Comparison of ENCODE assay signal across 9 cellular contexts in the genomic region with DNA sequence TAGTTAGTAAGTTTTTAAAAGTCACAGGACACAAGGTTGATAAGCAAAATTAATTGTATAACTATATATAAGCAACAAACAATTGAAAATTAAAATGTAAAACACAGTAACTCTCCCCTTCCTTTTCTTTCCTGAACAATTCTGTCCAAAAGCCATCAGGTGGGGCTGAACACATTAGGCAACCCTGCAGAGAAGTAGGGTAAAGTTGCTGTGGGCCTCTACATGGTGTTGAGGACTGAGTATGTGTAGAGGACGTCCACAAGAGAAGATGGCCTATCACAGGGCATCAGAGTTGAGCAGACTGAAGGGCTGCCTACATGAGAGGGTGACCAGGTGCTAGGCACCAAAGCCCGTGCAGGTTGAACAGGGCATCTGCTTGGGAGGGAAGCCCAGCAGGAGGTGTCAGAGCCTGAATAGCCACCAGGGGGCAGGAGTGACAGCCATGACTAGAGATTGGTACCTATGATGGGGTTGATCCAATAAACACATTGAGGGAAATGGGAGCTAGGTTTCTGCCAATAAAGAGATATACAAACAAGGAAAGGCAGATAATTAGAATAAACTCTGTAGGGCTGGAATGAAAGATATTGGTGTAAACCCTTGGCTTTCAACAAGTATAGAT.
DNase-seq lines count a peak whose midpoint lies in the region; ATAC-seq, FAIRE-seq and TF ChIP-seq lines count a peak whose summit lies in the region.
"Had no signal": no experiment of that assay in that cellular context is flagged by ENCODE, and none has a peak within 500 bp of the region (broad histone marks: within the 10 kb centered on the region; RNA-seq: fewer than 3 reads in every experiment).

No MANE protein-coding gene starts in this region.

- H3K4me1 ChIP-seq in K562 (replicated peaks in 1 of 2; ENCODE audit: control insufficient read depth in 2 of 2, insufficient read depth in 2 of 2, low read length in 2 of 2): no peaks in the 10 kb centered on the region

- H2AFZ ChIP-seq in K562 (ENCODE audit: low read depth, low read length): no peak overlapping the region

- in situ Hi-C loops in K562 (cut with MboI): no loop called here

- no TSS peak for BruUV-seq in K562 (replicated peaks; lab: Mats Ljungman, UMichigan)

- H3K79me2 ChIP-seq in K562 (ENCODE audit: control insufficient read depth, insufficient read depth, low read length): no peaks in the 10 kb centered on the region

- H3K27me3 ChIP-seq in K562 (ENCODE audit: control insufficient read depth in 2 of 2, insufficient read depth in 2 of 2, low read length in 2 of 2): no peaks in the 10 kb centered on the region

- peak; percentile 91 for FAIRE-seq in K562 (lab: Jason Lieb, UNC)

- TF ChIP-seq EP300 in K562 (IDR thresholded peaks at IDR 0.05; ENCODE audit: low read length): no peak

- peak; percentile 1 for DNase-seq in HK-2 (ENCODE audit: unreplicated experiment)
- peak in 27 of 34 experiments; percentile 1 to 42 (median 19) for DNase-seq in T-cell
- peak; percentile 63 to 70 (median 68) for DNase-seq in K562 (ENCODE audit: extremely low read depth in 1 of 4, low spot score in 3 of 4)
- peak; percentile 20 for DNase-seq in natural killer cell
- DNase-seq in NCI-H446 (lab: John Stamatoyannopoulos, UW): no peak
- DNase-seq in occipital lobe (lab: John Stamatoyannopoulos, UW): no peak
- DNase-seq in hepatic stellate cell (ENCODE audit: low spot score): no peak

- TF ChIP-seq CTCF in GM12872 (IDR thresholded peaks at IDR 0.05; ENCODE audit: insufficient read depth, low read depth, low read length): peak; percentile 83
- peak; percentile 71 to 87 (median 81) for TF ChIP-seq CTCF in K562 (IDR thresholded peaks at IDR 0.05 in 2 of 3, conservative IDR thresholded peaks at IDR 0.05 in 1 of 3; ENCODE audit: insufficient read depth in 2 of 3, low read depth in 1 of 3, low read length in 3 of 3)
- peak; percentile 43 for TF ChIP-seq CTCF in natural killer cell (IDR thresholded peaks at IDR 0.05)

- H3K9me3 Mint-ChIP-seq in T-cell (no peaks in the 10 kb centered on the region), natural killer cell (no peaks in the 10 kb centered on the region)
- H3K9me3 Mint-ChIP-seq: activated naive CD4-positive, alpha-beta T cell treated with anti-CD3 and anti-CD28 coated beads, Interleukin-2, amount 50 U/mL, for 24 hours had no signal

- ATAC-seq in T-cell (replicated peaks in 1 of 4): peak in 2 of 4 experiments; percentile 40 to 47
- ATAC-seq in K562: peak; percentile 91
- ATAC-seq in natural killer cell: peak in 2 of 3 donors; percentile 53 to 64

- CTCF ChIA-PET in T-cell (lab: Charles Lee): no interaction called here
- CTCF ChIA-PET in K562 (lab: Yijun Ruan, JAX; ENCODE audit: low intra/inter-chr PET ratio): interaction anchor here (0.6 kb wide), 1 partner anchor 65 kb away, joined by 4 read pairs; no protein-coding TSS in a partner anchor

- POLR2A ChIA-PET in T-cell (lab: Charles Lee) (no interaction called here), K562 (lab: Yijun Ruan, JAX) (no interaction called here)

- H3K4me3 Mint-ChIP-seq in T-cell (no peak overlapping the region), natural killer cell (no peak overlapping the region)
- H3K4me3 Mint-ChIP-seq: activated naive CD4-positive, alpha-beta T cell treated with anti-CD3 and anti-CD28 coated beads, Interleukin-2, amount 50 U/mL, for 24 hours had no signal

- H3K36me3 Mint-ChIP-seq in T-cell (no peaks in the 10 kb centered on the region), natural killer cell (no peaks in the 10 kb centered on the region)
- H3K36me3 Mint-ChIP-seq: activated naive CD4-positive, alpha-beta T cell treated with anti-CD3 and anti-CD28 coated beads, Interleukin-2, amount 50 U/mL, for 24 hours had no signal

- intact Hi-C loops in K562 (cut with micrococcal nuclease): no loop called here
- intact Hi-C loops in natural killer cell (cut with micrococcal nuclease): no loop called here

- no peaks in the 10 kb centered on the region for H3K36me3 ChIP-seq in K562 (ENCODE audit: control insufficient read depth, insufficient read depth, low read length)

- H3K27ac Mint-ChIP-seq in T-cell: peak overlapping the region in 1 of 2 donors; percentile 27
- H3K27ac Mint-ChIP-seq in natural killer cell: no peak overlapping the region
- H3K27ac Mint-ChIP-seq: activated naive CD4-positive, alpha-beta T cell treated with anti-CD3 and anti-CD28 coated beads, Interleukin-2, amount 50 U/mL, for 24 hours had no signal

- peak; percentile 10 to 69; a peak in 2 of 4 replicates for TF ChIP-seq RAD21 in K562 (CRISPR knock-in tag; conservative IDR thresholded peaks at IDR 0.05 in 1 of 2, IDR thresholded peaks at IDR 0.05 in 1 of 2)

- no peak overlapping the region for H3K27ac ChIP-seq in K562 (ENCODE audit: extremely low read depth, low read depth, low read length)

- H3K27me3 Mint-ChIP-seq in T-cell: peaks cover 10 to 12% of the 10 kb centered on the region in 2 donors
- peaks cover 16 to 49% of the 10 kb centered on the region in 2 donors for H3K27me3 Mint-ChIP-seq in natural killer cell (ENCODE audit: low read depth in 2 of 2)

- H3K4me2 ChIP-seq in K562 (ENCODE audit: insufficient read depth, low read length): no peak overlapping the region

- H3K9me1 ChIP-seq in K562 (ENCODE audit: control insufficient read depth, insufficient read depth, low read length): no peaks in the 10 kb centered on the region

- no peak overlapping the region for H3K4me3 ChIP-seq in K562

- H3K9me3 ChIP-seq in K562 (replicated peaks; ENCODE audit: control insufficient read depth, insufficient read depth, low read depth, low read length): no peaks in the 10 kb centered on the region

- H3K4me1 Mint-ChIP-seq in T-cell (no peaks in the 10 kb centered on the region), natural killer cell (no peaks in the 10 kb centered on the region)
- H3K4me1 Mint-ChIP-seq: activated naive CD4-positive, alpha-beta T cell treated with anti-CD3 and anti-CD28 coated beads, Interleukin-2, amount 50 U/mL, for 24 hours had no signal

- no peaks in the 10 kb centered on the region for H4K20me1 ChIP-seq in K562 (replicated peaks; ENCODE audit: control insufficient read depth, insufficient read depth, low read length)

- no peak for TF ChIP-seq POLR2A in K562 (conservative IDR thresholded peaks at IDR 0.05)

- 13% methylated on average over 2 of the region's 2 CpGs for WGBS in K562 (ENCODE audit: insufficient coverage, low coverage, missing lambda C conversion rate)

- H3K9ac ChIP-seq in K562 (ENCODE audit: insufficient read depth in 1 of 2, low read depth in 2 of 2, low read length in 2 of 2): no peak overlapping the region

TF ChIP-seq in K562, 482 proteins besides CTCF, POLR2A, EP300 and RAD21:
- TF ChIP-seq SMC3 (conservative IDR thresholded peaks at IDR 0.05; ENCODE audit: insufficient read depth, low read depth, low read length) (peak; percentile 77), NFATC3 (IDR thresholded peaks at IDR 0.05) (no peak), CREM (IDR thresholded peaks at IDR 0.05; ENCODE audit: low read depth) (0 out of 2 replicates have a peak, but pooled peaks have one; percentile 17)

Comparison
In these comparisons a context has a peak if more than half of its experiments do, and no peak if none do; other contexts are left out.
1. DNase-seq: peak in HK-2 (single experiment), T-cell (27 of 34), K562 (4 of 4) and natural killer cell (single experiment); none in NCI-H446 (0 of 2), occipital lobe (single experiment) and hepatic stellate cell (single experiment).
2. Peak in every context shown above with its lines, with median percentiles within 50 percentile points of each other: CTCF ChIP-seq.